In genomic region chr6:156056085-156056484, GRCh38 we compare ENCODE assay signal across 25 cellular contexts.
"Had no signal": no experiment of that assay in that cellular context is flagged by ENCODE, and none has a peak within 500 bp of the region (broad histone marks: within the 10 kb centered on the region; RNA-seq: fewer than 3 reads in every experiment).

No MANE protein-coding gene starts in this region.

- H3K4me3 Mint-ChIP-seq: dendritic cell treated with granulocyte-macrophage colony-stimulating factor and Interleukin-4, amounts not matched to agents 40 ng/mL and 50 ng/mL, for 4 days; effector memory CD8-positive, alpha-beta T cell had no signal

- H3K9me3 ChIP-seq: colonic mucosa, esophagus squamous epithelium, gastrocnemius medialis had no signal

- H3K9me3 Mint-ChIP-seq: dendritic cell treated with granulocyte-macrophage colony-stimulating factor and Interleukin-4, amounts not matched to agents 40 ng/mL and 50 ng/mL, for 4 days had no signal

- H3K4me3 ChIP-seq: colonic mucosa, coronary artery, dorsolateral prefrontal cortex, esophagus muscularis mucosa, esophagus squamous epithelium, gastrocnemius medialis, gastroesophageal sphincter, heart left ventricle, heart right ventricle, hepatocyte had no signal

- H3K27ac Mint-ChIP-seq: dendritic cell treated with granulocyte-macrophage colony-stimulating factor and Interleukin-4, amounts not matched to agents 40 ng/mL and 50 ng/mL, for 4 days; effector memory CD8-positive, alpha-beta T cell had no signal

- H3K79me2 ChIP-seq: hepatocyte had no signal

- DNase-seq: colonic mucosa; cortex of kidney; dermis blood vessel endothelial cell; dorsolateral prefrontal cortex; effector CD4-positive, alpha-beta T cell; effector CD8-positive, alpha-beta T cell; effector memory CD4-positive, alpha-beta T cell; effector memory CD8-positive, alpha-beta T cell; erythroblast; esophagus squamous epithelium; foreskin fibroblast; foreskin keratinocyte; foreskin melanocyte; gastrocnemius medialis; glutamatergic neuron; head of caudate nucleus; heart left ventricle; heart right ventricle had no signal

- H3K4me1 ChIP-seq: colonic mucosa, esophagus muscularis mucosa, esophagus squamous epithelium, foreskin keratinocyte, gastrocnemius medialis, gastroesophageal sphincter, heart right ventricle had no signal

- ATAC-seq: effector memory CD8-positive, alpha-beta T cell; esophagus mucosa; foreskin keratinocyte; gastrocnemius medialis; gastroesophageal sphincter; heart left ventricle; heart right ventricle had no signal

- H2AFZ ChIP-seq: hepatocyte had no signal

- H3K27me3 Mint-ChIP-seq: dendritic cell treated with granulocyte-macrophage colony-stimulating factor and Interleukin-4, amounts not matched to agents 40 ng/mL and 50 ng/mL, for 4 days; effector memory CD8-positive, alpha-beta T cell had no signal

- H3K36me3 ChIP-seq: colonic mucosa, esophagus muscularis mucosa, esophagus squamous epithelium, gastrocnemius medialis, gastroesophageal sphincter, heart left ventricle, heart right ventricle had no signal

- H3K4me2 ChIP-seq: hepatocyte had no signal

- H3K27ac ChIP-seq: colonic mucosa, coronary artery, dorsolateral prefrontal cortex, epithelial cell of prostate, esophagus muscularis mucosa, esophagus squamous epithelium, foreskin keratinocyte, gastrocnemius medialis, gastroesophageal sphincter, heart left ventricle, heart right ventricle, hepatocyte had no signal

- H3K27me3 ChIP-seq: colonic mucosa, esophagus muscularis mucosa, esophagus squamous epithelium, foreskin keratinocyte, gastrocnemius medialis, gastroesophageal sphincter, heart left ventricle, heart right ventricle, hepatocyte had no signal
